Comparison of ENCODE assay signal across 8 cellular contexts in the genomic region with DNA sequence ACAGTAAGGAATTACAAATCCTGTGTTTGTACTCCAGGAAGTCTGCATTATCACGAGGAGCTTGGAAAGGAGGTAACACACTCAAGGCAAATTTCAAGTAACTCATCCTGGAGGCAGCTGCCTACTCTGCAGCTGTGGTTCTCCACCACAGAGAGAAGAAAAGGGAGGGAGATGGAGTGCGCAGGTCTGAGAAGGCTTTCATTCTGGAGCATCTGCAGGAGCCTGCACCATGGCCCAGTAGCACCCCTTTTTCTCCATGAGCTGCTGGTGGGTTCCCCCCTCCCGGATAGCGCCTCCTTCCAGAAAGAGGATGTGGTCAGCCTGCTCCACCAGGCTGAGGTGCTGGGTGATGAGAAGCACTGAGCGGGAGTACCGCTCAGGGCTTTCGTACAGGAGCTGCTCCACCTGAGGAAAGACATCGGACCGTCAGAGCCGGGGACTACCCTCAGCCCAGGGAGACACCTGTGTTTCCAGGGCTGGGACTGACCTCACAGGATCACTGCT. TPM values are rescaled to one million over a fixed set of nuclear protein-coding genes. Genes with fewer than 3 reads are reported as not detected.
DNase-seq lines count a peak whose midpoint lies in the region; ATAC-seq and TF ChIP-seq lines count a peak whose summit lies in the region.

No MANE protein-coding gene starts in this region.

- POLR2A ChIA-PET in activated CD4-positive, alpha-beta memory T cell treated with anti-CD3 and anti-CD28 coated beads for 36 hours (lab: Charles Lee) = interaction anchor here (0.9 to 9.8 kb wide), 16 partner anchors 7 to 1106 kb away, joined by 3 to 313 read pairs (median 3); a partner anchor contains a TSS

- TF ChIP-seq EP300 in tibial nerve (IDR thresholded peaks at IDR 0.05) = no peak

- H3F3A ChIP-seq in neural progenitor cell (ENCODE audit: low read depth) = no peaks in the 10 kb centered on the region

- peaks cover 60% of the 10 kb centered on the region for H3K4me1 Mint-ChIP-seq in activated CD4-positive, alpha-beta memory T cell treated with anti-CD3 and anti-CD28 coated beads for 36 hours (ENCODE audit: low read depth)
- peaks cover 11% of the 10 kb centered on the region for H3K4me1 Mint-ChIP-seq in neural progenitor cell

- H3K79me2 ChIP-seq in neural progenitor cell (ENCODE audit: low read depth) = no peaks in the 10 kb centered on the region

- no peak for ATAC-seq in left lung

- no peaks in the 10 kb centered on the region for H3K9me3 ChIP-seq in left lung
- H3K9me3 ChIP-seq in tibial nerve = no peaks in the 10 kb centered on the region
- no peaks in the 10 kb centered on the region for H3K9me3 ChIP-seq in neural progenitor cell (ENCODE audit: low read depth)

- CTCF ChIA-PET in activated CD4-positive, alpha-beta memory T cell treated with anti-CD3 and anti-CD28 coated beads for 36 hours (lab: Charles Lee) = interaction anchor here (0.8 to 11.9 kb wide), 6 partner anchors 17 to 139 kb away, joined by 4 to 917 read pairs (median 7); a partner anchor contains a TSS

- TF ChIP-seq CTCF in left lung (IDR thresholded peaks at IDR 0.05) = no peak
- TF ChIP-seq CTCF in tibial nerve (IDR thresholded peaks at IDR 0.05) = no peak
- TF ChIP-seq CTCF in neural progenitor cell (IDR thresholded peaks at IDR 0.05) = no peak

- WGBS in tibial nerve, 2 donors = 77 to 82% methylated on average over 10 of the region's 10 CpGs

- H3K9me3 Mint-ChIP-seq in activated CD4-positive, alpha-beta memory T cell treated with anti-CD3 and anti-CD28 coated beads for 36 hours = no peaks in the 10 kb centered on the region
- peaks cover under 1% of the 10 kb centered on the region for H3K9me3 Mint-ChIP-seq in neural progenitor cell

- H3K4me2 ChIP-seq in neural progenitor cell = no peak overlapping the region

- H3K27ac ChIP-seq in left lung (peak overlapping the region; percentile 97 to 98), tibial nerve (peak overlapping the region; percentile 92 to 99 (median 96)), neural progenitor cell (no peak overlapping the region)

- no peak overlapping the region for H2AFZ ChIP-seq in neural progenitor cell (replicated peaks)

- peak overlapping the region; percentile 100 for H3K27ac Mint-ChIP-seq in activated CD4-positive, alpha-beta memory T cell treated with anti-CD3 and anti-CD28 coated beads for 36 hours
- H3K27ac Mint-ChIP-seq in neural progenitor cell = no peak overlapping the region

- H3K36me3 ChIP-seq in left lung (peaks cover 4 to 80% of the 10 kb centered on the region in 2 donors), tibial nerve (peaks cover 0 to 75% (median 23%) of the 10 kb centered on the region in 3 donors), neural progenitor cell (no peaks in the 10 kb centered on the region)

- H3K4me3 ChIP-seq in left lung = peak overlapping the region in 1 of 2 donors; percentile 96
- H3K4me3 ChIP-seq in tibial nerve = peak overlapping the region in 2 of 4 donors; percentile 67 to 86
- H3K4me3 ChIP-seq in neural progenitor cell = no peak overlapping the region

- DNase-seq in activated CD4-positive, alpha-beta T cell treated with anti-CD3 and anti-CD28 coated beads for 48 hours = peak; percentile 60
- no peak for DNase-seq in activated CD4-positive, alpha-beta T cell treated with anti-CD3 and anti-CD28 coated beads, Interleukin-2, amount 50 U/mL, for 4 hours
- peak; percentile 72 for DNase-seq in activated CD4-positive, alpha-beta memory T cell treated with anti-CD3 and anti-CD28 coated beads for 36 hours
- DNase-seq in left lung = peak; percentile 60 to 83
- DNase-seq in tibial nerve (ENCODE audit: low spot score in 2 of 2) = no peak
- no peak for DNase-seq in neural progenitor cell (ENCODE audit: low spot score)
- no peak for DNase-seq in ecto neural progenitor cell (ENCODE audit: low spot score)
- no peak for DNase-seq in globus pallidus (ENCODE audit: low spot score)

- intact Hi-C loops in activated CD4-positive, alpha-beta memory T cell treated with anti-CD3 and anti-CD28 coated beads for 36 hours (cut with micrococcal nuclease) = loop anchor here (2.0 kb wide), 1 partner anchor 427 kb away; a partner anchor contains a TSS
- intact Hi-C loops in left lung (cut with DNase I) = no loop called here

- peaks cover 94% of the 10 kb centered on the region for H3K36me3 Mint-ChIP-seq in activated CD4-positive, alpha-beta memory T cell treated with anti-CD3 and anti-CD28 coated beads for 36 hours
- H3K36me3 Mint-ChIP-seq in neural progenitor cell = no peaks in the 10 kb centered on the region

- H3K4me1 ChIP-seq in left lung (peaks cover 18 to 85% of the 10 kb centered on the region in 2 donors), tibial nerve (peaks cover 0 to 44% (median 16%) of the 10 kb centered on the region in 4 donors), neural progenitor cell (peaks cover 4% of the 10 kb centered on the region)

- TF ChIP-seq POLR2A in tibial nerve (IDR thresholded peaks at IDR 0.05) = no peak

- no peaks in the 10 kb centered on the region for H3K27me3 Mint-ChIP-seq in activated CD4-positive, alpha-beta memory T cell treated with anti-CD3 and anti-CD28 coated beads for 36 hours
- H3K27me3 Mint-ChIP-seq in neural progenitor cell (ENCODE audit: insufficient read depth, low read depth) = peaks cover 65% of the 10 kb centered on the region

- no peak overlapping the region for H3K9ac ChIP-seq in neural progenitor cell

- H3K4me3 Mint-ChIP-seq in activated CD4-positive, alpha-beta memory T cell treated with anti-CD3 and anti-CD28 coated beads for 36 hours = peak overlapping the region; percentile 97
- no peak overlapping the region for H3K4me3 Mint-ChIP-seq in neural progenitor cell

- H4K20me1 ChIP-seq in neural progenitor cell (ENCODE audit: low read depth) = no peaks in the 10 kb centered on the region

- no peaks in the 10 kb centered on the region for H3K27me3 ChIP-seq in left lung
- H3K27me3 ChIP-seq in tibial nerve = no peaks in the 10 kb centered on the region
- peaks cover 42% of the 10 kb centered on the region for H3K27me3 ChIP-seq in neural progenitor cell

RNA-seq across cellular contexts. Expression of a gene that starts 1.6 kb away (rescaled TPM):
- total RNA-seq in activated CD4-positive, alpha-beta memory T cell treated with anti-CD3 and anti-CD28 coated beads for 36 hours = 100 to 1,000 TPM; 350 to 370 TPM
- total RNA-seq in left lung (100 to 1,000 TPM in 1 of 2 donors, 10 to 100 TPM in 1; 93.6 to 122 TPM), tibial nerve (10 to 100 TPM; 16.3 to 39.0 (median 28.4) TPM), neural progenitor cell (ENCODE audit: low replicate concordance) (2.0 and 2.2 TPM in 2 replicates)

RNA-seq across cellular contexts. Expression of a gene that starts 6.9 kb away (rescaled TPM):
- 100 to 1,000 TPM; 134 to 143 TPM for total RNA-seq in activated CD4-positive, alpha-beta memory T cell treated with anti-CD3 and anti-CD28 coated beads for 36 hours
- total RNA-seq in left lung (10 to 100 TPM; 75.9 to 90.0 TPM), tibial nerve (10 to 100 TPM; 14.1 to 21.9 (median 19.8) TPM), neural progenitor cell (ENCODE audit: low replicate concordance) (2.8 and 2.9 TPM in 2 replicates)

RNA-seq across cellular contexts. Expression of a gene that starts 8.1 kb away (rescaled TPM):
- 100 to 1,000 TPM; 245 to 258 TPM for total RNA-seq in activated CD4-positive, alpha-beta memory T cell treated with anti-CD3 and anti-CD28 coated beads for 36 hours
- total RNA-seq in left lung (10 to 100 TPM; 79.3 to 99.2 TPM), tibial nerve (10 to 100 TPM; 27.2 to 45.9 (median 34.4) TPM), neural progenitor cell (ENCODE audit: low replicate concordance) (6.2 and 6.5 TPM in 2 replicates)

RNA-seq across cellular contexts. Expression of a gene that starts 8.6 kb away (rescaled TPM):
- total RNA-seq in activated CD4-positive, alpha-beta memory T cell treated with anti-CD3 and anti-CD28 coated beads for 36 hours = 100 to 1,000 TPM; 296 to 302 TPM
- total RNA-seq in left lung (10 to 100 TPM; 50.0 to 67.9 TPM), tibial nerve (10 to 100 TPM; 18.4 to 34.3 (median 20.0) TPM), neural progenitor cell (ENCODE audit: low replicate concordance) (not detected in 2 replicates)

RNA-seq across cellular contexts. Expression of a gene that starts 28.6 kb away (rescaled TPM):
- total RNA-seq in activated CD4-positive, alpha-beta memory T cell treated with anti-CD3 and anti-CD28 coated beads for 36 hours = 1 to 10 TPM; 1.3 to 1.7 TPM
- total RNA-seq in left lung (1 to 10 TPM; 1.5 to 2.8 TPM), tibial nerve (1 to 10 TPM in 2 of 4 donors, not detected in 2; 2.1 to 3.5 TPM), neural progenitor cell (ENCODE audit: low replicate concordance) (2.6 TPM in 1 of 2 replicates, not detected in the other)

Comparison
In these comparisons a context has a peak if more than half of its experiments do, and no peak if none do; other contexts are left out.
1. DNase-seq: peak in activated CD4-positive, alpha-beta T cell treated with anti-CD3 and anti-CD28 coated beads for 48 hours (single experiment), activated CD4-positive, alpha-beta memory T cell treated with anti-CD3 and anti-CD28 coated beads for 36 hours (single experiment) and left lung (2 of 2); none in activated CD4-positive, alpha-beta T cell treated with anti-CD3 and anti-CD28 coated beads, Interleukin-2, amount 50 U/mL, for 4 hours (0 of 2), tibial nerve (0 of 2), neural progenitor cell (single experiment), ecto neural progenitor cell (single experiment) and globus pallidus (single experiment).